Comparison of ENCODE assay signal across 12 cellular contexts in the genomic region with DNA sequence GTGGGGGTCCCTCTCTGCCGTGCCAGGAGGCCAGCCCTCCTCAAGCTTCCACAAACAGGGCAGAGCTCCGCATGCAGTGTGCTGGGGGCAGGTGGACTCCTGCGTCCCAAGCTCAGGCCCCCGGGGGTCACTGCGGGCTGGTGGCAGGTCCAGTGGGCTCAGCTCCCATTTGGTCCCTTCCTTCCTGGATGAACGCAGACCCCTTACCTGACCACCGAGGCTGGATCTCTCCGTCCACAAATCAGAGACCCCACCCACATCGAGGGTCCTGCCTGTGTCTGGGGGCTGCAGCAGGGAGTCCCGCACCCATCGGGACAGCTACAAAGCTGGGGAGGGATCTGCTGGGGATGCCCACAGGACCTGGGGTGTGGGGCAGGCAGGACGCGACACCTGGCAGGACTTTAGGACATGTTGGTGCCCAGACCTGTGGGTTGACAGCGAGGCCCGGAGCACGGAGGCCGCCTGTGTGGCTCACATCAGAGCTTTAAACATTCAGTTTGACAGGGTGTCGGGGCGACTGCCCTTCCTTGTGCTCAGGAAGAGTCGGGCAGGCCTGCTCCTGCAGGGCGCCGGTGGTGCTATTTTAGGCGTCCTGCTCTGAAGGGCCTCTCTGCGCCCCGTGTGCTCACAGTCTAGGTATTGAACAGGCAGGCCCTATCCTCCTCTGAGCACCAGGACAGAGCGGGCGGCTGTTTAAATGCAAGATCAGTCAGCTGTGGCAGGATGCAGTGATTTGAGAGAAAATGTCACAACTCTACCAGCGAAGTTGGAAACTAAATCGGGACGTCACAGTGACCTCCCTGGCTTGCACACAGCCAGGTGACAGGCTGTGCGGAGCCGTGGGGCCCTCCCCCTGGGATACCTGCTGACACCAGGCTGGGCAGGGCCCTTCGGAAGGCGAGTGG. TPM values are rescaled to one million over a fixed set of nuclear protein-coding genes. Genes with fewer than 3 reads are reported as not detected.
"Had no signal": no experiment of that assay in that cellular context is flagged by ENCODE, and none has a peak within 500 bp of the region (broad histone marks: within the 10 kb centered on the region; RNA-seq: fewer than 3 reads in every experiment).

No MANE protein-coding gene starts in this region.

- DNase-seq: activated CD4-positive, alpha-beta T cell treated with anti-CD3 and anti-CD28 coated beads for 48 hours; brain microvascular endothelial cell; mesenchymal stem cell; right cardiac atrium; stimulated activated CD4-positive, alpha-beta T cell treated with anti-CD3 and anti-CD28 coated beads, Interleukin-2, amount 100 ng/mL, for 24 hours; stimulated activated naive B cell treated with anti-CD40 and anti-IgM and Interleukin-4, amounts not matched to agents 10 μg/mL and 1 μg/mL and 100 μg/mL, for 72 hours had no signal

- ATAC-seq: right cardiac atrium; stimulated activated naive B cell treated with anti-CD40 and anti-IgM and Interleukin-4, amounts not matched to agents 10 μg/mL and 1 μg/mL and 100 μg/mL, for 72 hours; T-cell had no signal

- H3K4me3 ChIP-seq: esophagus muscularis mucosa, upper lobe of left lung had no signal

- H3K27me3 ChIP-seq: brain microvascular endothelial cell, upper lobe of left lung had no signal

- H3K27ac ChIP-seq: brain microvascular endothelial cell, esophagus muscularis mucosa, upper lobe of left lung, VCaP had no signal

- H3K36me3 ChIP-seq: brain microvascular endothelial cell, esophagus muscularis mucosa, upper lobe of left lung had no signal

- H3K27ac Mint-ChIP-seq: activated naive CD8-positive, alpha-beta T cell; stimulated activated naive B cell treated with anti-CD40 and anti-IgM and Interleukin-4, amounts not matched to agents 10 μg/mL and 1 μg/mL and 100 μg/mL, for 72 hours; T-cell had no signal

- H3K9me3 Mint-ChIP-seq: stimulated activated naive B cell treated with anti-CD40 and anti-IgM and Interleukin-4, amounts not matched to agents 10 μg/mL and 1 μg/mL and 100 μg/mL, for 72 hours; T-cell had no signal

- H3K36me3 Mint-ChIP-seq: T-cell had no signal

- H3K4me3 Mint-ChIP-seq: activated naive CD8-positive, alpha-beta T cell; stimulated activated naive B cell treated with anti-CD40 and anti-IgM and Interleukin-4, amounts not matched to agents 10 μg/mL and 1 μg/mL and 100 μg/mL, for 72 hours; T-cell had no signal

- H3K9me3 ChIP-seq: esophagus muscularis mucosa, upper lobe of left lung had no signal

RNA-seq across cellular contexts. Expression of a gene that starts 15.9 kb away (rescaled TPM):
- total RNA-seq: subcutaneous adipose tissue, T-cell had no signal
